Comparison of ENCODE assay signal across 8 cellular contexts in genomic region chr15:36579792-36580431, GRCh38. TPM values are rescaled to one million over a fixed set of nuclear protein-coding genes. Genes with fewer than 3 reads are reported as not detected.
DNase-seq lines count a peak whose midpoint lies in the region; ATAC-seq and TF ChIP-seq lines count a peak whose summit lies in the region.

No MANE protein-coding gene starts in this region.

- H2AFZ ChIP-seq in fibroblast of lung (ENCODE audit: low read length), result peak overlapping the region; percentile 98

- H3K27me3 ChIP-seq in BLaER1 treated with 17β-estradiol and CSF1 and Interleukin-3, amounts not matched to agents 10 nM and 100 nM, result no peaks in the 10 kb centered on the region
- H3K27me3 ChIP-seq in fibroblast of lung (ENCODE audit: control insufficient read depth, insufficient read depth, low read length) (no peaks in the 10 kb centered on the region), neutrophil (peaks cover 36% of the 10 kb centered on the region)

- no peaks in the 10 kb centered on the region for H4K20me1 ChIP-seq in BLaER1 treated with 17β-estradiol and CSF1 and Interleukin-3, amounts not matched to agents 10 nM and 100 nM
- H4K20me1 ChIP-seq in fibroblast of lung (ENCODE audit: control insufficient read depth, extremely low read depth, insufficient read depth, low read length), result no peaks in the 10 kb centered on the region

- H3K9ac ChIP-seq in BLaER1 treated with 17β-estradiol and CSF1 and Interleukin-3, amounts not matched to agents 10 nM and 100 nM, result peak overlapping the region; percentile 78 to 94 (median 89)
- H3K9ac ChIP-seq in fibroblast of lung (ENCODE audit: insufficient read depth, low read length), result peak overlapping the region; percentile 90

- no peaks in the 10 kb centered on the region for H3K36me3 ChIP-seq in BLaER1 treated with 17β-estradiol and CSF1 and Interleukin-3, amounts not matched to agents 10 nM and 100 nM
- H3K36me3 ChIP-seq in fibroblast of lung (ENCODE audit: control insufficient read depth, insufficient read depth, low read length) (no peaks in the 10 kb centered on the region), neutrophil (no peaks in the 10 kb centered on the region)

- peaks cover 8 to 13% (median 10%) of the 10 kb centered on the region in 10 experiments; a peak in 19 of 20 replicates for H3K4me1 ChIP-seq in BLaER1 treated with 17β-estradiol and CSF1 and Interleukin-3, amounts not matched to agents 10 nM and 100 nM
- H3K4me1 ChIP-seq in fibroblast of lung (ENCODE audit: control insufficient read depth, extremely low read depth, insufficient read depth, low read length), result peaks cover 4% of the 10 kb centered on the region
- H3K4me1 ChIP-seq in neutrophil (ENCODE audit: control insufficient read depth in 1 of 2, insufficient read depth in 1 of 2, low read depth in 1 of 2, low read length in 1 of 2), result peaks cover 5 to 7% of the 10 kb centered on the region in 2 experiments

- ATAC-seq in HG03442 (IDR thresholded peaks at IDR 0.05; ENCODE audit: unreplicated experiment) (peak; percentile 31), HG02678 (IDR thresholded peaks at IDR 0.05; ENCODE audit: unreplicated experiment) (no peak)

- peak overlapping the region; percentile 78 to 97 (median 88) for H3K4me2 ChIP-seq in BLaER1 treated with 17β-estradiol and CSF1 and Interleukin-3, amounts not matched to agents 10 nM and 100 nM
- H3K4me2 ChIP-seq in fibroblast of lung (ENCODE audit: extremely low read depth, insufficient read depth, low read length), result peak overlapping the region; percentile 96

- peak overlapping the region; percentile 87 to 98 (median 92); a peak in 21 of 22 replicates for H3K27ac ChIP-seq in BLaER1 treated with 17β-estradiol and CSF1 and Interleukin-3, amounts not matched to agents 10 nM and 100 nM
- H3K27ac ChIP-seq in fibroblast of lung (ENCODE audit: insufficient read depth, low read length), result peak overlapping the region; percentile 94
- H3K27ac ChIP-seq in neutrophil, result no peak overlapping the region

- peaks cover 7% of the 10 kb centered on the region for H3K79me2 ChIP-seq in fibroblast of lung (ENCODE audit: control insufficient read depth, insufficient read depth, low read length)

- peak; percentile 5 for DNase-seq in GM19238 (ENCODE audit: insufficient read length, low spot score)
- DNase-seq in fibroblast of lung (ENCODE audit: low read depth in 2 of 2), result no peak
- DNase-seq in NCI-H1092 (lab: John Stamatoyannopoulos, UW), result no peak

- no peak for TF ChIP-seq CTCF in WI38 (IDR thresholded peaks at IDR 0.05; ENCODE audit: low read depth, low read length)
- TF ChIP-seq CTCF in fibroblast of lung (conservative IDR thresholded peaks at IDR 0.05 in 1 of 2, IDR thresholded peaks at IDR 0.05 in 1 of 2; ENCODE audit: low read depth in 1 of 2, low read length in 2 of 2), result no peak
- TF ChIP-seq CTCF in neutrophil (IDR thresholded peaks at IDR 0.05), result no peak

- peak overlapping the region; percentile 64 to 76 (median 70) for H3K4me3 ChIP-seq in BLaER1 treated with 17β-estradiol and CSF1 and Interleukin-3, amounts not matched to agents 10 nM and 100 nM
- H3K4me3 ChIP-seq in WI38 (ENCODE audit: low read depth, low read length) (peak overlapping the region; percentile 71), fibroblast of lung (replicated peaks in 1 of 4; ENCODE audit: control extremely low read depth in 1 of 4, insufficient read depth in 1 of 4, low read depth in 3 of 4, low read length in 4 of 4) (peak overlapping the region; percentile 67 to 82 (median 73)), neutrophil (ENCODE audit: low read depth in 1 of 2, low read length in 1 of 2) (peak overlapping the region; percentile 65 to 74)

- H3K9me3 ChIP-seq in BLaER1 treated with 17β-estradiol and CSF1 and Interleukin-3, amounts not matched to agents 10 nM and 100 nM (replicated peaks in 1 of 11), result no peaks in the 10 kb centered on the region
- H3K9me3 ChIP-seq in fibroblast of lung (ENCODE audit: control insufficient read depth, insufficient read depth, low read depth, low read length), result no peaks in the 10 kb centered on the region
- H3K9me3 ChIP-seq in neutrophil, result no peaks in the 10 kb centered on the region

RNA-seq across cellular contexts. Expression of gene CDIN1, which starts 0.5 kb away (rescaled TPM):
- total RNA-seq in fibroblast of lung, result 5.9 and 10.7 TPM in 2 replicates
- polyA plus RNA-seq in fibroblast of lung, result 15.3 and 15.8 TPM in 2 replicates
- polyA plus RNA-seq in fibroblast of lung (2012), result 9.2 and 12.5 TPM in 2 replicates
- polyA minus RNA-seq in fibroblast of lung (ENCODE audit: low replicate concordance), result 30.7 and 49.6 TPM in 2 replicates
